In genomic region chr7:134714791-134715190, GRCh38 we compare ENCODE assay signal across 27 cellular contexts.
DNase-seq lines count a peak whose midpoint lies in the region; ATAC-seq, FAIRE-seq and TF ChIP-seq lines count a peak whose summit lies in the region.
"Had no signal": no experiment of that assay in that cellular context is flagged by ENCODE, and none has a peak within 500 bp of the region (broad histone marks: within the 10 kb centered on the region; RNA-seq: fewer than 3 reads in every experiment).

No MANE protein-coding gene starts in this region.

- no peaks in the 10 kb centered on the region for H3K4me1 ChIP-seq in K562 (replicated peaks in 1 of 2; ENCODE audit: control insufficient read depth in 2 of 2, insufficient read depth in 2 of 2, low read length in 2 of 2)
- H3K4me1 ChIP-seq in pancreas: no peaks in the 10 kb centered on the region
- no peaks in the 10 kb centered on the region for H3K4me1 ChIP-seq in spleen

- H3K9me1 ChIP-seq in K562 (ENCODE audit: control insufficient read depth, insufficient read depth, low read length): no peaks in the 10 kb centered on the region

- H3K9me3 Mint-ChIP-seq in type B pancreatic cell: peaks cover 5% of the 10 kb centered on the region
- H3K9me3 Mint-ChIP-seq: CD8-positive, alpha-beta T cell; HFFc6; T-cell had no signal

- no peak overlapping the region for H2AFZ ChIP-seq in K562 (ENCODE audit: low read depth, low read length)

- no peaks in the 10 kb centered on the region for H3K27me3 Mint-ChIP-seq in type B pancreatic cell

- no peak for TF ChIP-seq RAD21 in K562 (CRISPR knock-in tag; conservative IDR thresholded peaks at IDR 0.05 in 1 of 2, IDR thresholded peaks at IDR 0.05 in 1 of 2)

- POLR2A ChIA-PET in K562 (lab: Yijun Ruan, JAX): no interaction called here

- CTCF ChIA-PET in K562 (lab: Yijun Ruan, JAX; ENCODE audit: low intra/inter-chr PET ratio): no interaction called here

- intact Hi-C loops in K562 (cut with micrococcal nuclease): loop anchor here (10.0 kb wide), 1 partner anchor 200 kb away; no protein-coding TSS in a partner anchor
- intact Hi-C loops in pancreas (cut with DNase I): no loop called here
- intact Hi-C loops in spleen (cut with DNase I; ENCODE audit: low total_unique reads): no loop called here

- no peak for TF ChIP-seq CTCF in K562 (IDR thresholded peaks at IDR 0.05 in 2 of 3, conservative IDR thresholded peaks at IDR 0.05 in 1 of 3; ENCODE audit: insufficient read depth in 2 of 3, low read depth in 1 of 3, low read length in 3 of 3)
- TF ChIP-seq CTCF in type B pancreatic cell (conservative IDR thresholded peaks at IDR 0.05): no peak
- no peak for TF ChIP-seq CTCF in pancreas (IDR thresholded peaks at IDR 0.05)
- no peak for TF ChIP-seq CTCF in spleen (IDR thresholded peaks at IDR 0.05 in 8 of 11, conservative IDR thresholded peaks at IDR 0.05 in 3 of 11)

- ATAC-seq in K562 (no peak), pancreas (no peak), GM19324 (IDR thresholded peaks at IDR 0.05; ENCODE audit: low FRiP score, unreplicated experiment) (no peak)
- ATAC-seq: CD8-positive, alpha-beta T cell; Right ventricle myocardium inferior; T-cell had no signal

- peaks cover 30% of the 10 kb centered on the region for H3K4me1 Mint-ChIP-seq in type B pancreatic cell (ENCODE audit: unreplicated experiment)
- H3K4me1 Mint-ChIP-seq: B cell had no signal

- H3K9me3 ChIP-seq in K562 (replicated peaks; ENCODE audit: control insufficient read depth, insufficient read depth, low read depth, low read length): no peaks in the 10 kb centered on the region
- H3K9me3 ChIP-seq in pancreas: no peaks in the 10 kb centered on the region
- no peaks in the 10 kb centered on the region for H3K9me3 ChIP-seq in spleen
- H3K9me3 ChIP-seq: HAP-1 had no signal

- H3K27ac Mint-ChIP-seq in type B pancreatic cell: no peak overlapping the region
- H3K27ac Mint-ChIP-seq: B cell; CD8-positive, alpha-beta T cell; HFFc6; T-cell had no signal

- TF ChIP-seq POLR2A in K562 (conservative IDR thresholded peaks at IDR 0.05) (no peak), spleen (IDR thresholded peaks at IDR 0.05) (no peak)

- H3K27me3 ChIP-seq in K562 (ENCODE audit: control insufficient read depth in 2 of 2, insufficient read depth in 2 of 2, low read length in 2 of 2): peaks cover 24 to 27% of the 10 kb centered on the region in 2 experiments
- no peaks in the 10 kb centered on the region for H3K27me3 ChIP-seq in pancreas
- no peaks in the 10 kb centered on the region for H3K27me3 ChIP-seq in spleen (replicated peaks in 1 of 7)

- peak; percentile 43 for DNase-seq in LHCN-M2 (ENCODE audit: low read depth)
- DNase-seq in NCI-H2171 treated with DMSO at 0.1 percent for 48 hours (lab: John Stamatoyannopoulos, UW): peak; percentile 62
- no peak for DNase-seq in K562 (ENCODE audit: extremely low read depth in 1 of 4, low spot score in 3 of 4)
- DNase-seq in type B pancreatic cell (ENCODE audit: extremely low spot score, unreplicated experiment): no peak
- no peak for DNase-seq in pancreas
- DNase-seq in spleen: no peak
- DNase-seq: CD8-positive, alpha-beta T cell; DMS153; DND-41; GOT3; HFFc6; KBM-7; MM.1S; NCI-H1417; NCI-H2029 treated with DMSO at 0.1 percent for 48 hours; NCI-H345; NCI-H526; NCI-H82; NK-92 treated with Interleukin-12 subunit alpha and Interleukin-12 subunit beta, amount 100 ng/mL, for 24 hours; PC-9; T-cell had no signal

- no peak overlapping the region for H3K4me2 ChIP-seq in K562 (ENCODE audit: insufficient read depth, low read length)
- H3K4me2 ChIP-seq: PC-9 had no signal

- H3K36me3 ChIP-seq in K562 (ENCODE audit: control insufficient read depth, insufficient read depth, low read length): no peaks in the 10 kb centered on the region
- no peaks in the 10 kb centered on the region for H3K36me3 ChIP-seq in pancreas
- no peaks in the 10 kb centered on the region for H3K36me3 ChIP-seq in spleen
- H3K36me3 ChIP-seq: HAP-1 had no signal

- WGBS in K562 (ENCODE audit: insufficient coverage, low coverage, missing lambda C conversion rate): 0% methylated on average over 2 of the region's 2 CpGs
- 62 to 68% methylated on average over 2 of the region's 2 CpGs for WGBS in pancreas, 2 donors
- 88 to 94% (median 88%) methylated on average over 2 of the region's 2 CpGs for WGBS in spleen, 5 donors

- FAIRE-seq in K562 (lab: Jason Lieb, UNC): no peak
- FAIRE-seq in pancreas (lab: Jason Lieb, UNC): no peak
- FAIRE-seq: HTR-8/SVneo had no signal

- no peak overlapping the region for H3K9ac ChIP-seq in K562 (ENCODE audit: insufficient read depth in 1 of 2, low read depth in 2 of 2, low read length in 2 of 2)

- BruUV-seq in K562 (replicated peaks; lab: Mats Ljungman, UMichigan): no TSS peak

- H3K36me3 Mint-ChIP-seq in type B pancreatic cell: peaks cover 3% of the 10 kb centered on the region
- H3K36me3 Mint-ChIP-seq: CD8-positive, alpha-beta T cell had no signal

- TF ChIP-seq EP300 in K562 (IDR thresholded peaks at IDR 0.05; ENCODE audit: low read length): no peak

- H3K4me3 ChIP-seq in K562 (no peak overlapping the region), pancreas (no peak overlapping the region), spleen (no peak overlapping the region)
- H3K4me3 ChIP-seq: HAP-1, PC-9 had no signal

- H4K20me1 ChIP-seq in K562 (replicated peaks; ENCODE audit: control insufficient read depth, insufficient read depth, low read length): no peaks in the 10 kb centered on the region

- H3K27ac ChIP-seq in K562 (ENCODE audit: extremely low read depth, low read depth, low read length) (no peak overlapping the region), pancreas (no peak overlapping the region), spleen (peak overlapping the region in 1 of 8 donors; percentile 46)
- H3K27ac ChIP-seq: C4-2B, PC-9 had no signal

- in situ Hi-C loops in K562 (cut with MboI): no loop called here

- H3K79me2 ChIP-seq in K562 (ENCODE audit: control insufficient read depth, insufficient read depth, low read length): no peaks in the 10 kb centered on the region

- H3K4me3 Mint-ChIP-seq in type B pancreatic cell: peak overlapping the region; percentile 48
- H3K4me3 Mint-ChIP-seq: B cell; CD8-positive, alpha-beta T cell; HFFc6; T-cell had no signal

TF ChIP-seq in K562, 482 proteins besides CTCF, POLR2A, EP300 and RAD21:
- TF ChIP-seq SAP30 (IDR thresholded peaks at IDR 0.05; ENCODE audit: borderline replicate concordance, insufficient read depth, low read depth, low read length, poor library complexity, severe bottlenecking): no peak
- TF ChIP-seq SAFB2 (IDR thresholded peaks at IDR 0.05; ENCODE audit: borderline replicate concordance, low read depth, low read length, severe bottlenecking): no peak
- peak; percentile 19; the same call in 1 of the 2 replicates for TF ChIP-seq RFX1 (IDR thresholded peaks at IDR 0.05)
TF ChIP-seq in K562: peak in this region for 1.

Comparison
In these comparisons a context has a peak if more than half of its experiments do, and no peak if none do; other contexts are left out.
1. DNase-seq: peak in LHCN-M2 (single experiment) and NCI-H2171 treated with DMSO at 0.1 percent for 48 hours (single experiment); none in K562 (0 of 4), type B pancreatic cell (single experiment), pancreas (0 of 6) and spleen (single experiment).